ENCODE assay signal across 1 cellular context in genomic region chr1:6001992-6002576, GRCh38.
TF ChIP-seq lines count a peak whose summit lies in the region.

No MANE protein-coding gene starts in this region.

TF ChIP-seq in H1, 55 proteins besides CTCF, POLR2A, EP300 and RAD21 (continued from another document):
- TF ChIP-seq SIX5 (IDR thresholded peaks at IDR 0.05; ENCODE audit: low read depth, low read length) = no peak
- TF ChIP-seq CHD7 (IDR thresholded peaks at IDR 0.05; ENCODE audit: insufficient replicate concordance, low read length) = no peak
- TF ChIP-seq SP4 (IDR thresholded peaks at IDR 0.05; ENCODE audit: low read length) = no peak
- no peak for TF ChIP-seq YY1 (IDR thresholded peaks at IDR 0.05; ENCODE audit: low read depth, low read length)
- TF ChIP-seq TAF7 (optimal IDR thresholded peaks at IDR 0.05; ENCODE audit: borderline replicate concordance, low read depth, low read length) = no peak
- TF ChIP-seq ATF3 (IDR thresholded peaks at IDR 0.05; ENCODE audit: insufficient read depth, low read depth, low read length) = no peak
- TF ChIP-seq PHF8 (conservative IDR thresholded peaks at IDR 0.05; ENCODE audit: low read depth, low read length) = no peak
- no peak for TF ChIP-seq GTF2F1 (IDR thresholded peaks at IDR 0.05; ENCODE audit: borderline replicate concordance, low read depth, low read length)
- TF ChIP-seq TBP (IDR thresholded peaks at IDR 0.05; ENCODE audit: low read depth, low read length) = no peak
- TF ChIP-seq ATF2 (IDR thresholded peaks at IDR 0.05; ENCODE audit: low read length) = no peak
- no peak for TF ChIP-seq MAX (IDR thresholded peaks at IDR 0.05)
- TF ChIP-seq CHD2 (IDR thresholded peaks at IDR 0.05; ENCODE audit: low read length) = no peak
- no peak for TF ChIP-seq SP2 (IDR thresholded peaks at IDR 0.05; ENCODE audit: low read length)
TF ChIP-seq in H1: peak in this region for 0.
